In genomic region chr19:39409886-39410619, GRCh38 we compare ENCODE assay signal across 8 cellular contexts. TPM values are rescaled to one million over a fixed set of nuclear protein-coding genes. Genes with fewer than 3 reads are reported as not detected.
DNase-seq lines count a peak whose midpoint lies in the region; ATAC-seq and TF ChIP-seq lines count a peak whose summit lies in the region.

No MANE protein-coding gene starts in this region.

- H3K27ac ChIP-seq in HUES64 (ENCODE audit: low read depth, low read length) (peak overlapping the region; percentile 97), skin epidermis (peak overlapping the region; percentile 88 to 100 (median 99))

- H3K9ac ChIP-seq in HUES64 (ENCODE audit: low read depth, low read length), result peak overlapping the region; percentile 90

- no peaks in the 10 kb centered on the region for H3K27me3 ChIP-seq in HUES64 (ENCODE audit: insufficient read depth, low read length)

- no peak for TF ChIP-seq CTCF in brain (conservative IDR thresholded peaks at IDR 0.05)

- H3K36me3 Mint-ChIP-seq in T-helper 17 cell (ENCODE audit: low read depth) (peaks cover 22% of the 10 kb centered on the region), brain (peaks cover 10% of the 10 kb centered on the region)

- H3K4me1 ChIP-seq in HUES64 (ENCODE audit: insufficient read depth, low read length), result peaks cover 36% of the 10 kb centered on the region

- peaks cover 60% of the 10 kb centered on the region for H3K4me1 Mint-ChIP-seq in T-helper 17 cell
- peaks cover 62% of the 10 kb centered on the region for H3K4me1 Mint-ChIP-seq in brain

- WGBS in HUES64, result under 1% methylated on average over 39 of the region's 39 CpGs

- H3K4me3 ChIP-seq in HUES64 (ENCODE audit: low read length) (peak overlapping the region; percentile 87), iPS-18c (ENCODE audit: insufficient read depth, low read depth, low read length) (peak overlapping the region; percentile 51), skin epidermis (peak overlapping the region; percentile 67 to 96 (median 79))

- H3K9me3 Mint-ChIP-seq in brain, result peaks cover 0 to 7% (median 0%) of the 10 kb centered on the region in 5 experiments

- H3K4me3 Mint-ChIP-seq in T-helper 17 cell (peak overlapping the region; percentile 94), brain (peak overlapping the region; percentile 91 to 99 (median 94))

- H3K27ac Mint-ChIP-seq in T-helper 17 cell (peak overlapping the region; percentile 99), brain (peak overlapping the region; percentile 38 to 99 (median 92))

- no peaks in the 10 kb centered on the region for H3K36me3 ChIP-seq in HUES64 (ENCODE audit: insufficient read depth, low read length)

- H3K27me3 Mint-ChIP-seq in T-helper 17 cell, result no peaks in the 10 kb centered on the region
- peaks cover 69% of the 10 kb centered on the region for H3K27me3 Mint-ChIP-seq in brain

- peak; percentile 52 for DNase-seq in EL
- DNase-seq in T-helper 17 cell, result peak; percentile 67 to 72 (median 68)
- DNase-seq in cerebellar cortex (ENCODE audit: low spot score), result no peak

- peak; percentile 32 for ATAC-seq in T-helper 17 cell
- ATAC-seq in GM21576 (IDR thresholded peaks at IDR 0.05; ENCODE audit: unreplicated experiment), result no peak

- H3K9me3 ChIP-seq in HUES64 (ENCODE audit: insufficient read depth, low read depth, low read length) (no peaks in the 10 kb centered on the region), T-helper 17 cell (ENCODE audit: control insufficient read depth, low read length, poor library complexity, severe bottlenecking) (no peaks in the 10 kb centered on the region), iPS-18c (ENCODE audit: control insufficient read depth, insufficient read depth, low read length) (no peaks in the 10 kb centered on the region)

RNA-seq across cellular contexts. Expression of gene PLEKHG2, which starts 2.4 kb away (rescaled TPM):
- polyA plus RNA-seq in HUES64 (2013, experiment 1 of 2), result 39.8 TPM
- polyA plus RNA-seq in HUES64 (2013, experiment 2 of 2), result 46.8 TPM
- total RNA-seq in T-helper 17 cell, result 100 to 1,000 TPM; 119 to 129 TPM
- polyA plus RNA-seq in brain (ENCODE audit: insufficient read depth, low read depth, low replicate concordance), result 28.8 TPM

RNA-seq across cellular contexts. Expression of gene ZFP36, which starts 3.4 kb away (rescaled TPM):
- polyA plus RNA-seq in HUES64 (2013, experiment 1 of 2), result 4.4 TPM
- polyA plus RNA-seq in HUES64 (2013, experiment 2 of 2), result 4.9 TPM
- total RNA-seq in T-helper 17 cell, result 1,000 to 10,000 TPM; 1,082 to 1,318 TPM
- polyA plus RNA-seq in brain (ENCODE audit: insufficient read depth, low read depth, low replicate concordance), result 20.6 TPM

RNA-seq across cellular contexts. Expression of gene MED29, which starts 18.9 kb away (rescaled TPM):
- 26.0 TPM for polyA plus RNA-seq in HUES64 (2013, experiment 1 of 2)
- 27.6 TPM for polyA plus RNA-seq in HUES64 (2013, experiment 2 of 2)
- 10 to 100 TPM; 43.4 to 43.6 TPM for total RNA-seq in T-helper 17 cell
- 71.5 TPM for polyA plus RNA-seq in brain (ENCODE audit: insufficient read depth, low read depth, low replicate concordance)

RNA-seq across cellular contexts. Expression of gene PAF1, which starts 19.1 kb away (rescaled TPM):
- 36.1 TPM for polyA plus RNA-seq in HUES64 (2013, experiment 1 of 2)
- 33.1 TPM for polyA plus RNA-seq in HUES64 (2013, experiment 2 of 2)
- total RNA-seq in T-helper 17 cell, result 100 to 1,000 TPM; 113 to 127 TPM
- polyA plus RNA-seq in brain (ENCODE audit: insufficient read depth, low read depth, low replicate concordance), result 92.9 TPM

RNA-seq across cellular contexts. Expression of gene RPS16, which starts 25.7 kb away (rescaled TPM):
- polyA plus RNA-seq in HUES64 (2013, experiment 1 of 2), result 2,127 TPM
- 2,103 TPM for polyA plus RNA-seq in HUES64 (2013, experiment 2 of 2)
- total RNA-seq in T-helper 17 cell, result 1,000 to 10,000 TPM; 3,790 to 3,904 TPM
- polyA plus RNA-seq in brain (ENCODE audit: insufficient read depth, low read depth, low replicate concordance), result 2,932 TPM
